12 cellular contexts compared by ENCODE assay signal in the genomic region with DNA sequence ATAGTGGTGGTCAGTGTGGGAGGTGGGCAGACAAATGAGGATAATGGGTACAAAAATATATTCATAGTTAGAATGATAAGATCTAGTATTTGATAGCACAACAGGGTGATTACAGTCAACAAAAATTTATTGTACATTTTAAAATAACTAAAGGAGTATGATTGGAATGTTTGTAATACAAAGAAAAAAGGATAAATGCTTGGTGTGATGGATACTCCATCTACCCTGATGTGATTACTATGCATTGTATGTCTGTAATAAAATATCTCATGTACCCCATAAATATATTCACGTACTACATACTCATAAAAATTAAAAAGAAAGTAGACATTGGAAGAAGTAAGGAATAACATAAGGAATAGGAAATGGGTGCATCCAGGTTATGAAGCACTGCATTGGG.
"Had no signal": no experiment of that assay in that cellular context is flagged by ENCODE, and none has a peak within 500 bp of the region (broad histone marks: within the 10 kb centered on the region; RNA-seq: fewer than 3 reads in every experiment).

No MANE protein-coding gene starts in this region.

- H3K27me3 ChIP-seq: brain microvascular endothelial cell, esophagus muscularis mucosa, gastroesophageal sphincter, tibial nerve had no signal

- H3K4me3 ChIP-seq: esophagus muscularis mucosa, gastroesophageal sphincter, tibial nerve had no signal

- H3K27ac ChIP-seq: brain microvascular endothelial cell, esophagus muscularis mucosa, gastroesophageal sphincter, tibial nerve had no signal

- H3K4me1 ChIP-seq: tibial nerve had no signal

- ATAC-seq: activated CD4-positive, CD25-positive, alpha-beta regulatory T cell treated with anti-CD3 and anti-CD28 coated beads, Interleukin-2, amount 50 U/mL, for 24 hours; activated CD8-positive, alpha-beta T cell treated with anti-CD3 and anti-CD28 coated beads, Interleukin-2, amount 10 ng/mL, durations not matched to agents 7 days and 5 days; activated naive CD4-positive, alpha-beta T cell treated with anti-CD3 and anti-CD28 coated beads, Interleukin-2, amount 50 U/mL, for 72 hours had no signal

- DNase-seq: activated CD4-positive, alpha-beta T cell treated with anti-CD3 and anti-CD28 coated beads, Interleukin-2, amount 50 U/mL, for 1 hour; brain microvascular endothelial cell; central memory CD4-positive, alpha-beta T cell; left cardiac atrium; stimulated activated CD4-positive, alpha-beta T cell treated with anti-CD3 and anti-CD28 coated beads, Interleukin-4, amount 100 ng/mL, for 24 hours; stimulated activated naive CD4-positive, alpha-beta T cell treated with Interleukin-2 at 50 U/mL for 16 hours had no signal
